ENCODE assay signal across 8 cellular contexts in genomic region chr19:19461671-19462622, GRCh38. TPM values are rescaled to one million over a fixed set of nuclear protein-coding genes. Genes with fewer than 3 reads are reported as not detected.
DNase-seq lines count a peak whose midpoint lies in the region; ATAC-seq and TF ChIP-seq lines count a peak whose summit lies in the region.

No MANE protein-coding gene starts in this region.

- ATAC-seq in activated T-helper 17 cell treated with anti-CD3 and anti-CD28 coated beads, Interleukin-2, amount 50 U/mL, for 72 hours (replicated peaks), result no peak
- no peak for ATAC-seq in GM19324 (IDR thresholded peaks at IDR 0.05; ENCODE audit: low FRiP score, unreplicated experiment)

- H3K27ac Mint-ChIP-seq in IgD-negative memory B cell, result peak overlapping the region; percentile 82 to 97 (median 97)
- H3K27ac Mint-ChIP-seq in activated T-helper 17 cell treated with anti-CD3 and anti-CD28 coated beads, Interleukin-2, amount 50 U/mL, for 72 hours, result peak overlapping the region; percentile 89

- TF ChIP-seq POLR2A in ovary (IDR thresholded peaks at IDR 0.05), result no peak

- H3K36me3 ChIP-seq in ovary, result no peaks in the 10 kb centered on the region

- intact Hi-C loops in ovary (cut with DNase I), result no loop called here

- 41 to 58% (median 47%) methylated on average over 21 to 27 of the region's 27 CpGs for WGBS in ovary, 3 donors

- peaks cover 39% of the 10 kb centered on the region for H3K4me1 ChIP-seq in ovary (ENCODE audit: insufficient read depth)

- peak overlapping the region; percentile 80 for H3K27ac ChIP-seq in 22Rv1
- peak overlapping the region in 1 of 2 donors; percentile 80 for H3K27ac ChIP-seq in ovary

- TF ChIP-seq CTCF in 22Rv1 (IDR thresholded peaks at IDR 0.05) (no peak), ovary (IDR thresholded peaks at IDR 0.05) (no peak)

- H3K4me3 ChIP-seq in ovary, result no peak overlapping the region

- peak overlapping the region in 3 of 4 donors; percentile 72 to 87 (median 73) for H3K4me3 Mint-ChIP-seq in IgD-negative memory B cell
- H3K4me3 Mint-ChIP-seq in activated T-helper 17 cell treated with anti-CD3 and anti-CD28 coated beads, Interleukin-2, amount 50 U/mL, for 72 hours, result peak overlapping the region; percentile 90

- no peak for TF ChIP-seq EP300 in ovary (IDR thresholded peaks at IDR 0.05)

- peaks cover 13% of the 10 kb centered on the region for H3K36me3 Mint-ChIP-seq in IgD-negative memory B cell
- peaks cover 45% of the 10 kb centered on the region for H3K36me3 Mint-ChIP-seq in activated T-helper 17 cell treated with anti-CD3 and anti-CD28 coated beads, Interleukin-2, amount 50 U/mL, for 72 hours (ENCODE audit: low read depth)

- H3K27me3 ChIP-seq in ovary, result no peaks in the 10 kb centered on the region

- peaks cover 0 to 1% (median 0%) of the 10 kb centered on the region in 3 donors for H3K9me3 Mint-ChIP-seq in IgD-negative memory B cell
- H3K9me3 Mint-ChIP-seq in activated T-helper 17 cell treated with anti-CD3 and anti-CD28 coated beads, Interleukin-2, amount 50 U/mL, for 72 hours, result no peaks in the 10 kb centered on the region

- no peaks in the 10 kb centered on the region for H3K27me3 Mint-ChIP-seq in IgD-negative memory B cell
- H3K27me3 Mint-ChIP-seq in activated T-helper 17 cell treated with anti-CD3 and anti-CD28 coated beads, Interleukin-2, amount 50 U/mL, for 72 hours, result no peaks in the 10 kb centered on the region

- peaks cover 40 to 55% (median 49%) of the 10 kb centered on the region in 3 donors for H3K4me1 Mint-ChIP-seq in IgD-negative memory B cell
- peaks cover 57% of the 10 kb centered on the region for H3K4me1 Mint-ChIP-seq in activated T-helper 17 cell treated with anti-CD3 and anti-CD28 coated beads, Interleukin-2, amount 50 U/mL, for 72 hours

- no peaks in the 10 kb centered on the region for H3K9me3 ChIP-seq in ovary

- peak; percentile 58 for DNase-seq in glomerular visceral epithelial cell (ENCODE audit: extremely low spot score)
- DNase-seq in ovary, result peak; percentile 57 to 81 (median 76)
- no peak for DNase-seq in stimulated activated CD4-positive, alpha-beta T cell treated with anti-CD3 and anti-CD28 coated beads, Interleukin-12 subunit alpha, Interleukin-12 subunit beta, amount 100 ng/mL, for 4 hours
- DNase-seq in DMS153 (lab: John Stamatoyannopoulos, UW), result no peak

RNA-seq across cellular contexts. Expression of gene TSSK6, which starts 53.4 kb away (rescaled TPM):
- polyA plus RNA-seq in IgD-negative memory B cell, result 4.6 TPM
- 1 to 10 TPM; 4.1 to 4.5 TPM for total RNA-seq in activated T-helper 17 cell treated with anti-CD3 and anti-CD28 coated beads, Interleukin-2, amount 50 U/mL, for 72 hours
- total RNA-seq in ovary, result 1 to 10 TPM in 3 of 7 donors, under 1 TPM in 4; 0.76 to 1.8 (median 0.95) TPM
- polyA plus RNA-seq in ovary, result 1 to 10 TPM in 1 of 2 donors, not detected in 1; 2.5 TPM

RNA-seq across cellular contexts. Expression of gene NDUFA13, which starts 54.1 kb away (rescaled TPM):
- 324 TPM for polyA plus RNA-seq in IgD-negative memory B cell
- total RNA-seq in activated T-helper 17 cell treated with anti-CD3 and anti-CD28 coated beads, Interleukin-2, amount 50 U/mL, for 72 hours, result 100 to 1,000 TPM; 276 to 397 TPM
- total RNA-seq in ovary, result 100 to 1,000 TPM in 6 of 7 donors, 10 to 100 TPM in 1; 46.5 to 291 (median 212) TPM
- polyA plus RNA-seq in ovary, result 100 to 1,000 TPM in 1 of 2 donors, 10 to 100 TPM in 1; 33.5 to 202 TPM

RNA-seq across cellular contexts. Expression of gene GATAD2A, which starts 56.5 kb away (rescaled TPM):
- polyA plus RNA-seq in IgD-negative memory B cell (16.6 TPM), ovary (10 to 100 TPM; 13.7 to 18.9 TPM)
- 100 to 1,000 TPM in 1 of 2 donors, 10 to 100 TPM in 1; 88.0 to 160 TPM for total RNA-seq in activated T-helper 17 cell treated with anti-CD3 and anti-CD28 coated beads, Interleukin-2, amount 50 U/mL, for 72 hours
- 10 to 100 TPM; 10.7 to 83.0 (median 57.9) TPM for total RNA-seq in ovary

Comparison
In these comparisons a context has a peak if more than half of its experiments do, and no peak if none do; other contexts are left out.
1. DNase-seq: peak in glomerular visceral epithelial cell (single experiment) and ovary (5 of 5); none in stimulated activated CD4-positive, alpha-beta T cell treated with anti-CD3 and anti-CD28 coated beads, Interleukin-12 subunit alpha, Interleukin-12 subunit beta, amount 100 ng/mL, for 4 hours (single experiment) and DMS153 (single experiment).